1 cellular context compared by ENCODE assay signal in genomic region chr6:37840143-37840939, GRCh38.
TF ChIP-seq lines count a peak whose summit lies in the region.

No MANE protein-coding gene starts in this region.

TF ChIP-seq in HepG2, 621 proteins besides CTCF, POLR2A, EP300 and RAD21:
- no peak for TF ChIP-seq NFRKB (IDR thresholded peaks at IDR 0.05)
- TF ChIP-seq RXRB (CRISPR knock-in tag; IDR thresholded peaks at IDR 0.05; ENCODE audit: borderline replicate concordance), result no peak
- TF ChIP-seq, protein P1, sequence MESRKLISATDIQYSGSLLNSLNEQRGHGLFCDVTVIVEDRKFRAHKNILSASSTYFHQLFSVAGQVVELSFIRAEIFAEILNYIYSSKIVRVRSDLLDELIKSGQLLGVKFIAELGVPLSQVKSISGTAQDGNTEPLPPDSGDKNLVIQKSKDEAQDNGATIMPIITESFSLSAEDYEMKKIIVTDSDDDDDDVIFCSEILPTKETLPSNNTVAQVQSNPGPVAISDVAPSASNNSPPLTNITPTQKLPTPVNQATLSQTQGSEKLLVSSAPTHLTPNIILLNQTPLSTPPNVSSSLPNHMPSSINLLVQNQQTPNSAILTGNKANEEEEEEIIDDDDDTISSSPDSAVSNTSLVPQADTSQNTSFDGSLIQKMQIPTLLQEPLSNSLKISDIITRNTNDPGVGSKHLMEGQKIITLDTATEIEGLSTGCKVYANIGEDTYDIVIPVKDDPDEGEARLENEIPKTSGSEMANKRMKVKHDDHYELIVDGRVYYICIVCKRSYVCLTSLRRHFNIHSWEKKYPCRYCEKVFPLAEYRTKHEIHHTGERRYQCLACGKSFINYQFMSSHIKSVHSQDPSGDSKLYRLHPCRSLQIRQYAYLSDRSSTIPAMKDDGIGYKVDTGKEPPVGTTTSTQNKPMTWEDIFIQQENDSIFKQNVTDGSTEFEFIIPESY (CRISPR knock-in tag; IDR thresholded peaks at IDR 0.05), result peak; percentile 22; the same call in 1 of the 2 replicates
- TF ChIP-seq PAWR (CRISPR knock-in tag; IDR thresholded peaks at IDR 0.05; ENCODE audit: borderline replicate concordance), result no peak
- no peak for TF ChIP-seq SAP130 (CRISPR knock-in tag; IDR thresholded peaks at IDR 0.05; ENCODE audit: low read depth)
- TF ChIP-seq ZBTB43 (CRISPR knock-in tag; conservative IDR thresholded peaks at IDR 0.05), result no peak
